In the genomic region with DNA sequence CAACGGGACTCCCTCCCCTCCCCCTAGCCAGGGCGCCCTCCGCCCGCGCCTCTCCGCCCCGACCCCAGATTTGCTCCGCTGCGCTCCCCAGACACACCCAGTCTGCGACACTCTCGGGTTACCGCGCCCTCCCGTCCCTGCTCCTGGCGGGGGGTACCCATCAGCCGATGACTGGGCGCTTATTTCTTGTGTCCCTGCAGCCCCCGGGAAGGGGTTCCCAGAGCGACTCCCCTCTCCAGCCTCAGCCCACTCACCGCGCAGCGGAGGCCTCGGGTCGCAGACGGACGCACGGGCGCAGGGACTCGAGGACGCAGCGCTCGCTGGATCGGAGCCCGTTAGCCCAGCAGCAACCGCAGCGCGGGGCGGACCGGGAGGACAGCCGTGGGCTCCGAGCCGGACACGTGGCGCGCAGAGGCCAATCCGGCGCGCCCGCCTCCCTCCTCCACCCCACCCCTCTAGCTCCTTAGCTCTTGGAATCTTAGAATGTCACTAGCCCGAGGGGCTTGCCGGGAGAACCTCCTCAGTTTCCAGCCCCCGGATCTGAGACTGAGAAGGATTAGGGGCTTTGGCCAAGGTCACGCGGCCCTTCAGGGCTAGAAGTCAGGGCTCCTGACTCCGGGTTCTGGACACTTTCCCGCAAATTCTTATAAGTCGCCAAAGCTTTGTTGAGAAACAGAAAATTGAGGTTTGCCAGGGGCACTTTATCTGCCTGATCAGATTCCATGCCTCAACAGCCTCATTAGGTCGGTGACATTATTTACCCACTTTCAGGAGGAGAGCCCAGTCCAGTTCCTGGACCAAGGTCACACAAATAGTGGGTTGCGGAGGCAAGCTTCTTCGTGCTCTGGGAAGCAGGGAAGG, we compare ENCODE assay signal across 8 cellular contexts. TPM values are rescaled to one million over a fixed set of nuclear protein-coding genes. Genes with fewer than 3 reads are reported as not detected.
A peak's percentile ranks its signal among the peaks of the same experiment; 100 is the strongest.
DNase-seq lines count a peak whose midpoint lies in the region; ATAC-seq and TF ChIP-seq lines count a peak whose summit lies in the region.

A gene (minus strand): TSS at position 354 of the 861 bp plus-strand sequence. CDS start 9,878 bp downstream, outside the sequence.

- DNase-seq in CD4-positive, alpha-beta T cell: peak; percentile 29 to 70 (median 50)
- DNase-seq in HK-2 (ENCODE audit: unreplicated experiment) (peak; percentile 71), Peyer's patch (peak; percentile 77 to 92 (median 82)), activated gamma-delta T cell treated with Interleukin-2 at 50 U/mL for 16 hours (peak; percentile 56), fibroblast of villous mesenchyme (ENCODE audit: low read depth) (peak; percentile 74)

- peak within 1 kb of the TSS; percentile 72 to 85 (median 78) for H3K4me3 ChIP-seq in Peyer's patch
- peak within 1 kb of the TSS; percentile 75 for H3K4me3 ChIP-seq in fibroblast of villous mesenchyme (ENCODE audit: low read depth, low read length)

- peak; percentile 65 for ATAC-seq in CD4-positive, alpha-beta T cell (ENCODE audit: poor library complexity)
- peak; percentile 44 for ATAC-seq in GM19438 (IDR thresholded peaks at IDR 0.05; ENCODE audit: low read depth, unreplicated experiment)

- TF ChIP-seq CTCF in CD4-positive, alpha-beta T cell (IDR thresholded peaks at IDR 0.05): no peak
- no peak for TF ChIP-seq CTCF in Peyer's patch (IDR thresholded peaks at IDR 0.05)
- no peak for TF ChIP-seq CTCF in fibroblast of villous mesenchyme (IDR thresholded peaks at IDR 0.05; ENCODE audit: insufficient read depth, low read depth, low read length)
- TF ChIP-seq CTCF in nephron (IDR thresholded peaks at IDR 0.05; ENCODE audit: unreplicated experiment in 3 of 3): no peak
- TF ChIP-seq CTCF in subcutaneous adipose tissue (IDR thresholded peaks at IDR 0.05; ENCODE audit: low read depth): no peak

- H3K4me3 Mint-ChIP-seq in CD4-positive, alpha-beta T cell: peak within 1 kb of the TSS; percentile 99
- H3K4me3 Mint-ChIP-seq in nephron: peak within 1 kb of the TSS; percentile 90 to 98 (median 93)

- peak within 1 kb of the TSS; percentile 89 for H3K27ac ChIP-seq in CD4-positive, alpha-beta T cell (ENCODE audit: low read depth, low read length)
- peak within 1 kb of the TSS; percentile 89 to 97 (median 90) for H3K27ac ChIP-seq in Peyer's patch

- TF ChIP-seq POLR2A in Peyer's patch (IDR thresholded peaks at IDR 0.05): peak in 1 of 2 donors; percentile 28

- no peaks in the 10 kb centered on the region for H3K9me3 ChIP-seq in CD4-positive, alpha-beta T cell (ENCODE audit: control insufficient read depth, low read length)
- H3K9me3 ChIP-seq in Peyer's patch: no peaks in the 10 kb centered on the region

- no peaks in the 10 kb centered on the region for H3K9me3 Mint-ChIP-seq in CD4-positive, alpha-beta T cell
- H3K9me3 Mint-ChIP-seq in nephron: no peaks in the 10 kb centered on the region

- H3K4me1 ChIP-seq in Peyer's patch: peaks cover 0 to 43% (median 25%) of the 10 kb centered on the region in 4 donors

- CTCF ChIA-PET in CD4-positive, alpha-beta T cell (lab: Charles Lee): interaction anchor here (0.7 to 3.6 kb wide), 4 partner anchors 10 to 81 kb away, joined by 4 to 27 read pairs (median 6); no protein-coding TSS in a partner anchor

- intact Hi-C loops in CD4-positive, alpha-beta T cell (cut with DNase I, micrococcal nuclease): loop anchor here (1.0 to 5.0 kb wide), 4 partner anchors 15 to 109 kb away; a partner anchor contains a TSS

- peak within 1 kb of the TSS; percentile 91 for H3K27ac Mint-ChIP-seq in CD4-positive, alpha-beta T cell
- peak within 1 kb of the TSS; percentile 99 for H3K27ac Mint-ChIP-seq in nephron

- H3K27me3 ChIP-seq in CD4-positive, alpha-beta T cell (ENCODE audit: control insufficient read depth, insufficient read depth, low read length): no peaks in the 10 kb centered on the region
- no peaks in the 10 kb centered on the region for H3K27me3 ChIP-seq in Peyer's patch

- peaks cover 79% of the 10 kb centered on the region for H3K4me1 Mint-ChIP-seq in CD4-positive, alpha-beta T cell (ENCODE audit: low read depth)
- peaks cover 60% of the 10 kb centered on the region for H3K4me1 Mint-ChIP-seq in nephron

- POLR2A ChIA-PET in CD4-positive, alpha-beta T cell (lab: Charles Lee): interaction anchor here (0.5 to 6.3 kb wide), 12 partner anchors 8 to 95 kb away, joined by 3 to 71 read pairs (median 5); a partner anchor contains a TSS

- H3K27me3 Mint-ChIP-seq in CD4-positive, alpha-beta T cell: no peaks in the 10 kb centered on the region
- H3K27me3 Mint-ChIP-seq in nephron (ENCODE audit: low read depth): peaks cover 3% of the 10 kb centered on the region

- H3K36me3 Mint-ChIP-seq in CD4-positive, alpha-beta T cell (ENCODE audit: low read depth): peaks cover 35% of the 10 kb centered on the region
- H3K36me3 Mint-ChIP-seq in nephron (ENCODE audit: low read depth): peaks cover 4% of the 10 kb centered on the region

- no peaks in the 10 kb centered on the region for H3K36me3 ChIP-seq in Peyer's patch

RNA-seq across cellular contexts. Expression of the gene that starts here (rescaled TPM):
- total RNA-seq in CD4-positive, alpha-beta T cell: 100 to 1,000 TPM; 108 to 130 TPM
- total RNA-seq in Peyer's patch (100 to 1,000 TPM in 1 of 4 donors, 10 to 100 TPM in 3; 11.2 to 228 (median 30.1) TPM), fibroblast of villous mesenchyme (501 and 537 TPM in 2 replicates), subcutaneous adipose tissue (100 to 1,000 TPM; 267 to 470 (median 382) TPM)

Comparison
In these comparisons a context has a peak if more than half of its experiments do, and no peak if none do; other contexts are left out.
1. Peak in every context shown above with its lines: DNase-seq, ATAC-seq, H3K4me3 ChIP-seq and H3K27ac ChIP-seq.